Comparison of ENCODE assay signal across 23 cellular contexts in the genomic region with DNA sequence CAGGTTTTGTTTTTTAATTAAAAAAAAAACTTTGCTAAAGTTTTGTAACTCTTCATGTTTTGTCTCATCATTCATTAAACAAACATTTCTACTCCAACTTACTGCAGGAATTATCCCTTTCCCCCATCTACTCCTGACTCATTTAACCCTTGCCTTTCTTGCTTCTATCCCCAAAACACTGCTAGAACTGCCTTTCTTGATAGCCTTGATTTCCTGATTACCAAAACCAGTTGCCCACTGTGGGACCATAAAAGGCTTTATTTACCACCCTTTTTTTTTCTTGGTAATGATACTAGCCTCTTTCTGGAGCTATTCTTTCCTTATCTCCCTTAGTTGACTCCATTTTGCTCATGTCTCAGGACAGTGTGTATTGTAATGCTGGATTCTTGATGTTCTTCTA. TPM values are rescaled to one million over a fixed set of nuclear protein-coding genes. Genes with fewer than 3 reads are reported as not detected.
DNase-seq lines count a peak whose midpoint lies in the region; ATAC-seq, FAIRE-seq and TF ChIP-seq lines count a peak whose summit lies in the region.
"Had no signal": no experiment of that assay in that cellular context is flagged by ENCODE, and none has a peak within 500 bp of the region (broad histone marks: within the 10 kb centered on the region; RNA-seq: fewer than 3 reads in every experiment).

No MANE protein-coding gene starts in this region.

- in situ Hi-C loops in HepG2 (cut with HindIII; ENCODE audit: extremely low pct_ligation_motif_present, low pct_unique_long_range_greater_than_20kb) (no loop called here), K562 (cut with MboI) (no loop called here)

- H3K27ac Mint-ChIP-seq in neural progenitor cell (no peak overlapping the region), Caco-2 (ENCODE audit: unreplicated experiment) (no peak overlapping the region), progenitor cell of endocrine pancreas (no peak overlapping the region)
- H3K27ac Mint-ChIP-seq: CD4-positive, alpha-beta memory T cell had no signal

- TF ChIP-seq POLR2A in HepG2 (IDR thresholded peaks at IDR 0.05; ENCODE audit: insufficient read depth in 1 of 2, low read depth in 2 of 2, low read length in 2 of 2) (no peak), right lobe of liver (IDR thresholded peaks at IDR 0.05) (no peak), K562 (conservative IDR thresholded peaks at IDR 0.05) (no peak)

- no peaks in the 10 kb centered on the region for H3K27me3 ChIP-seq in HepG2 (ENCODE audit: control insufficient read depth in 1 of 2, insufficient read depth in 2 of 2, low read length in 2 of 2)
- H3K27me3 ChIP-seq in right lobe of liver = no peaks in the 10 kb centered on the region
- no peaks in the 10 kb centered on the region for H3K27me3 ChIP-seq in K562 (ENCODE audit: control insufficient read depth in 2 of 2, insufficient read depth in 2 of 2, low read length in 2 of 2)
- no peaks in the 10 kb centered on the region for H3K27me3 ChIP-seq in neural progenitor cell
- no peaks in the 10 kb centered on the region for H3K27me3 ChIP-seq in smooth muscle cell (ENCODE audit: low read depth)
- H3K27me3 ChIP-seq in Caco-2 (replicated peaks; ENCODE audit: control insufficient read depth, insufficient read depth, low read length) = no peaks in the 10 kb centered on the region
- H3K27me3 ChIP-seq: BE2C had no signal

- H3K9me1 ChIP-seq in K562 (ENCODE audit: control insufficient read depth, insufficient read depth, low read length) = peaks cover 4% of the 10 kb centered on the region

- peaks cover 58% of the 10 kb centered on the region for H3K4me1 ChIP-seq in HepG2 (ENCODE audit: insufficient read depth, low read length)
- peaks cover 0 to 24% (median 3%) of the 10 kb centered on the region in 4 donors for H3K4me1 ChIP-seq in right lobe of liver
- peaks cover 10 to 73% of the 10 kb centered on the region in 2 experiments for H3K4me1 ChIP-seq in K562 (replicated peaks in 1 of 2; ENCODE audit: control insufficient read depth in 2 of 2, insufficient read depth in 2 of 2, low read length in 2 of 2)
- peaks cover 85% of the 10 kb centered on the region for H3K4me1 ChIP-seq in neural progenitor cell
- H3K4me1 ChIP-seq in smooth muscle cell (ENCODE audit: low read depth) = peaks cover 65% of the 10 kb centered on the region
- H3K4me1 ChIP-seq in Caco-2 = peaks cover 51% of the 10 kb centered on the region
- H3K4me1 ChIP-seq: HAP-1 had no signal

- no peak overlapping the region for H3K4me3 Mint-ChIP-seq in neural progenitor cell
- H3K4me3 Mint-ChIP-seq in Caco-2 (ENCODE audit: unreplicated experiment) = no peak overlapping the region
- H3K4me3 Mint-ChIP-seq in progenitor cell of endocrine pancreas (ENCODE audit: low read depth) = no peak overlapping the region
- H3K4me3 Mint-ChIP-seq: CD4-positive, alpha-beta memory T cell had no signal

- no peaks in the 10 kb centered on the region for H3K9me3 Mint-ChIP-seq in neural progenitor cell
- H3K9me3 Mint-ChIP-seq in Caco-2 (ENCODE audit: unreplicated experiment) = no peaks in the 10 kb centered on the region
- no peaks in the 10 kb centered on the region for H3K9me3 Mint-ChIP-seq in progenitor cell of endocrine pancreas (ENCODE audit: low read depth)
- H3K9me3 Mint-ChIP-seq: CD4-positive, alpha-beta memory T cell had no signal

- H3K4me1 Mint-ChIP-seq in neural progenitor cell = peaks cover 10% of the 10 kb centered on the region
- peaks cover 15% of the 10 kb centered on the region for H3K4me1 Mint-ChIP-seq in Caco-2 (ENCODE audit: low read depth, unreplicated experiment)
- H3K4me1 Mint-ChIP-seq in progenitor cell of endocrine pancreas (ENCODE audit: low read depth) = peaks cover 11% of the 10 kb centered on the region

- TF ChIP-seq CTCF in HepG2 (CRISPR knock-in tag; IDR thresholded peaks at IDR 0.05) (no peak), right lobe of liver (IDR thresholded peaks at IDR 0.05) (no peak), K562 (IDR thresholded peaks at IDR 0.05 in 2 of 3, conservative IDR thresholded peaks at IDR 0.05 in 1 of 3; ENCODE audit: insufficient read depth in 2 of 3, low read depth in 1 of 3, low read length in 3 of 3) (no peak), neural progenitor cell (IDR thresholded peaks at IDR 0.05) (no peak), smooth muscle cell (IDR thresholded peaks at IDR 0.05; ENCODE audit: borderline replicate concordance, insufficient read depth, poor library complexity, severe bottlenecking) (no peak), Caco-2 (IDR thresholded peaks at IDR 0.05; ENCODE audit: insufficient read depth in 1 of 2, low read depth in 1 of 2, low read length in 1 of 2, severe bottlenecking in 1 of 2, unreplicated experiment in 1 of 2) (no peak), progenitor cell of endocrine pancreas (IDR thresholded peaks at IDR 0.05; ENCODE audit: unreplicated experiment) (no peak)

- H3K4me3 ChIP-seq in HepG2 (replicated peaks in 1 of 3; ENCODE audit: insufficient read depth in 1 of 3, low read depth in 2 of 3, low read length in 3 of 3) (no peak overlapping the region), right lobe of liver (no peak overlapping the region), K562 (peak overlapping the region; percentile 36; the same call in 1 of the 2 replicates), neural progenitor cell (no peak overlapping the region), smooth muscle cell (no peak overlapping the region), Caco-2 (ENCODE audit: low read depth, low read length) (no peak overlapping the region)
- H3K4me3 ChIP-seq: GM12878, HAP-1 had no signal

- H4K20me1 ChIP-seq in HepG2 (ENCODE audit: insufficient read depth, low read length) (peaks cover 82% of the 10 kb centered on the region), K562 (replicated peaks; ENCODE audit: control insufficient read depth, insufficient read depth, low read length) (peaks cover 18% of the 10 kb centered on the region), neural progenitor cell (ENCODE audit: low read depth) (peaks cover 100% of the 10 kb centered on the region), smooth muscle cell (ENCODE audit: low read depth) (peaks cover 83% of the 10 kb centered on the region)

- TF ChIP-seq RAD21 in HepG2 (CRISPR knock-in tag; IDR thresholded peaks at IDR 0.05) (no peak), K562 (CRISPR knock-in tag; conservative IDR thresholded peaks at IDR 0.05 in 1 of 2, IDR thresholded peaks at IDR 0.05 in 1 of 2) (no peak)

- H2AFZ ChIP-seq in HepG2 (ENCODE audit: low read length) = no peak overlapping the region
- no peak overlapping the region for H2AFZ ChIP-seq in K562 (ENCODE audit: low read depth, low read length)
- no peak overlapping the region for H2AFZ ChIP-seq in neural progenitor cell (replicated peaks)
- no peak overlapping the region for H2AFZ ChIP-seq in smooth muscle cell (ENCODE audit: low read depth)

- DNase-seq in HepG2 (ENCODE audit: low spot score) (no peak), right lobe of liver (no peak), K562 (ENCODE audit: extremely low read depth in 1 of 4, low spot score in 3 of 4) (no peak), neural progenitor cell (ENCODE audit: low spot score) (no peak), smooth muscle cell (lab: John Stamatoyannopoulos, UW; ENCODE audit: unreplicated experiment) (no peak), Caco-2 (no peak), T1000 (lab: John Stamatoyannopoulos, UW) (no peak), progenitor cell of endocrine pancreas (ENCODE audit: low spot score, unreplicated experiment) (no peak)
- DNase-seq: ACHN; AML-193; BE2C; C1 segment of cervical spinal cord; CD4-positive, alpha-beta memory T cell; COR-L47; DMS153; DND-41; GDM1; GOT3 had no signal

- H3K79me2 ChIP-seq in HepG2 (ENCODE audit: insufficient read depth, low read length) (peaks cover 100% of the 10 kb centered on the region), K562 (ENCODE audit: control insufficient read depth, insufficient read depth, low read length) (peaks cover 100% of the 10 kb centered on the region), neural progenitor cell (ENCODE audit: low read depth) (peaks cover 100% of the 10 kb centered on the region), smooth muscle cell (ENCODE audit: low read depth) (peaks cover 100% of the 10 kb centered on the region)

- CTCF ChIA-PET in HepG2 (lab: Yijun Ruan, JAX; ENCODE audit: low intra/inter-chr PET ratio, low total read pairs) (no interaction called here), K562 (lab: Yijun Ruan, JAX; ENCODE audit: low intra/inter-chr PET ratio) (no interaction called here), Caco-2 (lab: Charles Lee) (no interaction called here)

- H3F3A ChIP-seq in neural progenitor cell (ENCODE audit: low read depth) (peaks cover 37% of the 10 kb centered on the region), smooth muscle cell (ENCODE audit: low read depth) (no peaks in the 10 kb centered on the region)

- H3K4me2 ChIP-seq in HepG2 (ENCODE audit: low read depth, low read length) (no peak overlapping the region), K562 (ENCODE audit: insufficient read depth, low read length) (peak overlapping the region; percentile 79), neural progenitor cell (peak overlapping the region; percentile 64), smooth muscle cell (peak overlapping the region; percentile 23)

- no peaks in the 10 kb centered on the region for H3K36me3 Mint-ChIP-seq in neural progenitor cell
- no peaks in the 10 kb centered on the region for H3K36me3 Mint-ChIP-seq in Caco-2 (ENCODE audit: insufficient read depth, unreplicated experiment)
- H3K36me3 Mint-ChIP-seq in progenitor cell of endocrine pancreas (ENCODE audit: insufficient read depth) = no peaks in the 10 kb centered on the region
- H3K36me3 Mint-ChIP-seq: CD4-positive, alpha-beta memory T cell had no signal

- peaks cover 0 to 2% of the 10 kb centered on the region in 2 experiments; a peak in 2 of 5 replicates for H3K36me3 ChIP-seq in HepG2 (replicated peaks in 1 of 2; ENCODE audit: control insufficient read depth in 1 of 2, insufficient read depth in 2 of 2, low read length in 2 of 2)
- H3K36me3 ChIP-seq in right lobe of liver = no peaks in the 10 kb centered on the region
- peaks cover 6% of the 10 kb centered on the region; the same call in 1 of the 3 replicates for H3K36me3 ChIP-seq in K562 (ENCODE audit: control insufficient read depth, insufficient read depth, low read length)
- no peaks in the 10 kb centered on the region for H3K36me3 ChIP-seq in neural progenitor cell
- H3K36me3 ChIP-seq in smooth muscle cell (ENCODE audit: low read depth) = no peaks in the 10 kb centered on the region
- H3K36me3 ChIP-seq in Caco-2 (ENCODE audit: control insufficient read depth, insufficient read depth, low read length) = no peaks in the 10 kb centered on the region
- H3K36me3 ChIP-seq: BE2C, HAP-1 had no signal

- TF ChIP-seq EP300 in HepG2 (IDR thresholded peaks at IDR 0.05; ENCODE audit: low read depth in 2 of 2, low read length in 2 of 2) (no peak), HepG2 (CRISPR knock-in tag; IDR thresholded peaks at IDR 0.05; ENCODE audit: borderline replicate concordance) (no peak), K562 (IDR thresholded peaks at IDR 0.05; ENCODE audit: low read length) (no peak)

- H3K27ac ChIP-seq in HepG2 (ENCODE audit: extremely low read length, insufficient read depth, low read length) (no peak overlapping the region), right lobe of liver (no peak overlapping the region), K562 (ENCODE audit: extremely low read depth, low read depth, low read length) (peak overlapping the region; percentile 85), neural progenitor cell (peak overlapping the region; percentile 66), smooth muscle cell (ENCODE audit: low read depth) (no peak overlapping the region)
- H3K27ac ChIP-seq: 22Rv1 had no signal

- POLR2A ChIA-PET in HepG2 (lab: Yijun Ruan, JAX) = no interaction called here
- POLR2A ChIA-PET in K562 (lab: Yijun Ruan, JAX) = interaction anchor here (0.6 to 3.6 kb wide), 4 partner anchors 11 to 45 kb away, joined by 3 to 20 read pairs (median 16); no protein-coding TSS in a partner anchor
- POLR2A ChIA-PET in Caco-2 (lab: Charles Lee) = interaction anchor here (1.0 kb wide), 1 partner anchor 15 kb away, joined by 3 read pairs; no protein-coding TSS in a partner anchor

- intact Hi-C loops in HepG2 (cut with micrococcal nuclease; ENCODE audit: unreplicated experiment) (no loop called here), right lobe of liver (cut with DNase I) (no loop called here), K562 (cut with micrococcal nuclease) (loop anchor here (2.0 to 5.0 kb wide), 2 partner anchors 15 to 55 kb away; no protein-coding TSS in a partner anchor), Caco-2 (cut with micrococcal nuclease; ENCODE audit: unreplicated experiment) (no loop called here)

- FAIRE-seq in HepG2 (lab: Jason Lieb, UNC) (no peak), K562 (lab: Jason Lieb, UNC) (no peak)
- FAIRE-seq: A204.1, GM12878, H54 had no signal

- BruUV-seq in HepG2 (replicated peaks; lab: Mats Ljungman, UMichigan) = no TSS peak
- no TSS peak for BruUV-seq in K562 (replicated peaks; lab: Mats Ljungman, UMichigan)
- BruUV-seq in Caco-2 (replicated peaks; lab: Mats Ljungman, UMichigan) = no TSS peak

- H3K27me3 Mint-ChIP-seq in neural progenitor cell (ENCODE audit: insufficient read depth, low read depth) = no peaks in the 10 kb centered on the region
- no peaks in the 10 kb centered on the region for H3K27me3 Mint-ChIP-seq in Caco-2 (ENCODE audit: insufficient read depth, unreplicated experiment)
- no peaks in the 10 kb centered on the region for H3K27me3 Mint-ChIP-seq in progenitor cell of endocrine pancreas

- H3K9ac ChIP-seq in HepG2 (ENCODE audit: insufficient read depth, low read depth, low read length) (no peak overlapping the region), K562 (ENCODE audit: insufficient read depth in 1 of 2, low read depth in 2 of 2, low read length in 2 of 2) (peak overlapping the region in 1 of 2 experiments; percentile 78; a peak in 2 of 4 replicates), neural progenitor cell (no peak overlapping the region), smooth muscle cell (ENCODE audit: low read depth) (no peak overlapping the region)

- H3K9me3 ChIP-seq in HepG2 (ENCODE audit: low read length) (no peaks in the 10 kb centered on the region), right lobe of liver (no peaks in the 10 kb centered on the region), K562 (replicated peaks; ENCODE audit: control insufficient read depth, insufficient read depth, low read depth, low read length) (no peaks in the 10 kb centered on the region), neural progenitor cell (ENCODE audit: low read depth) (no peaks in the 10 kb centered on the region), smooth muscle cell (replicated peaks; ENCODE audit: low read depth) (no peaks in the 10 kb centered on the region), Caco-2 (no peaks in the 10 kb centered on the region)
- H3K9me3 ChIP-seq: BE2C, HAP-1 had no signal

- no peak for ATAC-seq in HepG2
- ATAC-seq in right lobe of liver = no peak
- ATAC-seq in K562 = no peak
- ATAC-seq: GM12878 had no signal

RNA-seq across cellular contexts. Expression of gene AFDN, which starts 15.3 kb away (rescaled TPM):
- 97.8 and 136 TPM in 2 replicates for total RNA-seq in HepG2 (2016; rRNA removed; fragmentation: Illumina TruSeq; extraction: Trizol)
- total RNA-seq in HepG2 (2016; cell fraction: cytosol; rRNA removed; fragmentation: Illumina TruSeq; extraction: Trizol; ENCODE audit: low read depth) = 82.1 and 86.5 TPM in 2 replicates
- total RNA-seq in HepG2 (2016; cell fraction: insoluble cytoplasmic fraction; rRNA removed; fragmentation: Illumina TruSeq; extraction: Trizol) = 90.9 and 138 TPM in 2 replicates
- total RNA-seq in HepG2 (2016; cell fraction: membrane; rRNA removed; fragmentation: Illumina TruSeq; extraction: Trizol) = 67.9 and 80.5 TPM in 2 replicates
- 248 and 270 TPM in 2 replicates for total RNA-seq in HepG2 (2016; cell fraction: nucleus; rRNA removed; fragmentation: Illumina TruSeq; extraction: Trizol)
- polyA plus RNA-seq in HepG2 (2011; rRNA removed) = 151 and 156 TPM in 2 replicates
- polyA plus RNA-seq in HepG2 (2011; cell fraction: cytosol; rRNA removed) = 52.5 and 65.6 TPM in 2 replicates
- polyA plus RNA-seq in HepG2 (2011; cell fraction: nucleus; rRNA removed) = 488 and 509 TPM in 2 replicates
- 141 and 152 TPM in 2 replicates for polyA plus RNA-seq in HepG2 (2012)
- 1.8 and 2.1 TPM in 2 replicates for polyA plus RNA-seq in HepG2 (2016; cell fraction: cytosol; fragmentation: Illumina TruSeq; extraction: Trizol; ENCODE audit: low read depth)
- polyA plus RNA-seq in HepG2 (2016; cell fraction: insoluble cytoplasmic fraction; fragmentation: Illumina TruSeq; extraction: Trizol; ENCODE audit: low read depth) = 62.7 and 70.2 TPM in 2 replicates
- polyA plus RNA-seq in HepG2 (2016; cell fraction: membrane; fragmentation: Illumina TruSeq; extraction: Trizol; ENCODE audit: low read depth) = 7.1 and 7.2 TPM in 2 replicates
- polyA plus RNA-seq in HepG2 (2016; cell fraction: nucleus; fragmentation: Illumina TruSeq; extraction: Trizol; ENCODE audit: insufficient read depth, low read depth) = 361 and 384 TPM in 2 replicates
- 24.6 and 223 TPM in 2 replicates for polyA minus RNA-seq in HepG2 (2011; rRNA and poly(A)+ RNA removed; ENCODE audit: low replicate concordance)
- polyA minus RNA-seq in HepG2 (2011; cell fraction: cytosol; rRNA and poly(A)+ RNA removed) = 115 and 134 TPM in 2 replicates
- polyA minus RNA-seq in HepG2 (2011; cell fraction: nucleus; rRNA and poly(A)+ RNA removed) = 847 and 897 TPM in 2 replicates
- 100 to 1,000 TPM in 1 of 6 experiments, 10 to 100 TPM in 5; 77.0 to 106 (median 85.5) TPM for total RNA-seq in right lobe of liver
- total RNA-seq in K562 (2011; cell fraction: chromatin; rRNA removed; ENCODE audit: low replicate concordance) = 294 and 779 TPM in 2 replicates
- total RNA-seq in K562 (2011; cell fraction: nucleolus; rRNA removed) = 128 and 193 TPM in 2 replicates
- total RNA-seq in K562 (2011; cell fraction: nucleoplasm; rRNA removed) = 330 and 387 TPM in 2 replicates
- total RNA-seq in K562 (2014; rRNA removed) = 91.9 and 117 TPM in 2 replicates
- total RNA-seq in K562 (2014; rRNA removed; fragmentation: Illumina TruSeq; extraction: Trizol) = 114 and 135 TPM in 2 replicates
- 111 and 112 TPM in 2 replicates for total RNA-seq in K562 (2015; rRNA removed; fragmentation: Illumina TruSeq; extraction: Trizol)
- total RNA-seq in K562 (2021) = 106 and 129 TPM in 2 replicates
- polyA plus RNA-seq in K562 (2011; rRNA removed) = 95.7 and 96.7 TPM in 2 replicates
- 29.3 and 38.3 TPM in 2 replicates for polyA plus RNA-seq in K562 (2011; cell fraction: cytosol; rRNA removed)
- 374 and 388 TPM in 2 replicates for polyA plus RNA-seq in K562 (2011; cell fraction: nucleus; rRNA removed)
- 62.0 and 64.2 TPM in 2 replicates for polyA plus RNA-seq in K562 (2012)
- polyA plus RNA-seq in K562 (2014; fragmentation: Illumina TruSeq; extraction: Trizol) = 95.0 and 105 TPM in 2 replicates
- polyA plus RNA-seq in K562 (2014; fragmentation: Nextera tagmentation; extraction: Ambion mirVana) = 1 to 10 TPM; 7.2 to 9.7 TPM
- polyA plus RNA-seq in K562 (2014; rRNA removed) = 78.9 and 96.4 TPM in 2 replicates
- 183 and 194 TPM in 2 replicates for polyA minus RNA-seq in K562 (2011; rRNA and poly(A)+ RNA removed)
- polyA minus RNA-seq in K562 (2011; cell fraction: cytosol; rRNA and poly(A)+ RNA removed) = 78.4 and 100 TPM in 2 replicates
- polyA minus RNA-seq in K562 (2011; cell fraction: nucleus; rRNA and poly(A)+ RNA removed) = 234 and 345 TPM in 2 replicates
- 261 and 357 TPM in 2 replicates for total RNA-seq in neural progenitor cell (ENCODE audit: low replicate concordance)
- total RNA-seq in smooth muscle cell = 98.8 and 125 TPM in 2 replicates
- 52.3 and 83.7 TPM in 2 replicates for polyA plus RNA-seq in smooth muscle cell
- 177 TPM in 2 replicates for total RNA-seq in Caco-2 (2022)
- total RNA-seq in progenitor cell of endocrine pancreas = 421 and 423 TPM in 2 replicates

Comparison
In these comparisons a context has a peak if more than half of its experiments do, and no peak if none do; other contexts are left out.
1. H3K27ac ChIP-seq: peak in K562 (single experiment) and neural progenitor cell (single experiment); none in HepG2 (single experiment), right lobe of liver (0 of 3) and smooth muscle cell (single experiment).
2. Of the 241 proteins assayed by ChIP-seq in both HepG2 and K562: peak only in HepG2: none; only in K562: ARID2, BRD4, DPF2, EHMT2, FOSL1, GATAD2A and 6 more; in both: none; in neither: 227; mixed calls (peak in some experiments, not most) for 2.